17 cellular contexts compared by ENCODE assay signal in the genomic region with DNA sequence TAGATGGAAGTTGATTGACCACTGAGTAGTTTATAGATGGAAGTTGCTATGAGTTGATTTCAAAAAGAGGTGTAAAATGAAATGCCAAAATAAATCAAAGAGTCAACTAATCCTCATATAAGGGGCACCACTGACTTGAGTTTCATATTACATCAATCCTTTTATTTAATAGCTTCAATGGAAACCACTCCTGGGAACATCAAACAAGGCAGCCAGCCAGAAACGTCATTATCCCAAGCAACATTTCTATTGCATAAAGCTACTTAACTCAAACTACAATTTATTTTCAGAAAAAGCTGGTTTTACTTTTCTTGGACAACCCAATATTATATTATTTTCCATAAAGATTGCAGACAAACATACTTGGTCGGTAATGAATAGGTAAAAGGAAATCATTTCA.
"Had no signal": no experiment of that assay in that cellular context is flagged by ENCODE, and none has a peak within 500 bp of the region (broad histone marks: within the 10 kb centered on the region; RNA-seq: fewer than 3 reads in every experiment).

No MANE protein-coding gene starts in this region.

- H3K4me1 ChIP-seq: gastrocnemius medialis, right atrium auricular region, tibial nerve, uterus had no signal

- H3K27ac ChIP-seq: brain microvascular endothelial cell, coronary artery, gastrocnemius medialis, right atrium auricular region, tibial nerve, uterus had no signal

- H3K27me3 ChIP-seq: brain microvascular endothelial cell, gastrocnemius medialis, right atrium auricular region, tibial nerve, uterus had no signal

- H3K4me3 ChIP-seq: coronary artery, gastrocnemius medialis, right atrium auricular region, tibial nerve, uterus had no signal

- H3K9me3 ChIP-seq: gastrocnemius medialis, right atrium auricular region, tibial nerve, uterus had no signal

- DNase-seq: activated B cell treated with CpG ODN at 0.5 μM for 24 hours; activated CD4-positive, alpha-beta T cell treated with anti-CD3 and anti-CD28 coated beads for 48 hours; activated CD8-positive, alpha-beta T cell treated with anti-CD3 and anti-CD28 coated beads for 36 hours; activated naive CD4-positive, alpha-beta T cell treated with anti-CD3 and anti-CD28 coated beads for 36 hours; activated T-cell treated with anti-CD3 and anti-CD28 coated beads, Interleukin-2, amount 50 U/mL, for 1 hour; anterior cingulate cortex; brain microvascular endothelial cell; gastrocnemius medialis; head of caudate nucleus; occipital lobe; posterior cingulate gyrus; stimulated activated naive CD8-positive, alpha-beta T cell treated with anti-CD3 and anti-CD28 coated beads, Interleukin-15, Interleukin-2, amounts not matched to agents 100 U/mL and 50 U/mL, for 24 hours; uterus had no signal

- H3K36me3 ChIP-seq: brain microvascular endothelial cell, gastrocnemius medialis, right atrium auricular region, tibial nerve, uterus had no signal

- FAIRE-seq: keratinocyte had no signal
